12 cellular contexts compared by ENCODE assay signal in the genomic region with DNA sequence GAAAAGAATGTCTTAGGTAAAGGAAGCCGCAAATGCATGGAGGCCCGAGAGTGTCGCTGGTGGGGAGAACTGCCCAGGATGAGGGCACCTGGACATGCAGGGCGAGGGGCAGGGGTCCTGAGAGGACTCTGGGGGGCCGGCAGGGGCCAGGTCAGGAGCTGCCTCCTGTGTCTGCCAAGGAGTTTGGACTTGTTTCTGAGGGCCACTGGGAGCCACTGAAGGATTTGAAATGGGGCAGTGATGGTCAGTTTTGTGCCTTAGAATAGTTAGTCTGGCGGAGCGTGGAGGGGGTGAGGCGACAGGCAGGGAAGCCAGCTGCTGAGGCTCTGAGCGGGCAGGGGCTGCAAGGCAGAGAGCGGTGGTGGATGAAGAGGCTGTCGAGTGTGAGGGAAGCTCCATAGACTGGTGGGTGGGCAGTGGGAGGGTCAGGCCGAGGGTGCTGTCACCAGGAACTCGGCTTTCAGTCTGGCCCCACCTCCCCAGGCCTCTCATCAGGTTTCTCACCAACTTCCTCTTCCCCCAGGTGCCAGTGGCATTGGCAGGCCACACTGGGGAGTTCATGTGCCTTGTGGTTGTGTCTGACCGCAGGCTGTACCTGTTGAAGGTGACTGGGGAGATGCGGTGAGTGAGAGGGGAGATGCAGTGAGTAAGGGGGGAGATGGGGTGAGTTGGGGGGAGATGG. TPM values are rescaled to one million over a fixed set of nuclear protein-coding genes. Genes with fewer than 3 reads are reported as not detected.
DNase-seq lines count a peak whose midpoint lies in the region; ATAC-seq and TF ChIP-seq lines count a peak whose summit lies in the region.
"Had no signal": no experiment of that assay in that cellular context is flagged by ENCODE, and none has a peak within 500 bp of the region (broad histone marks: within the 10 kb centered on the region; RNA-seq: fewer than 3 reads in every experiment).

No MANE protein-coding gene starts in this region.

- no peak for DNase-seq in natural killer cell
- no peak for DNase-seq in natural killer cell treated with Interleukin-12 subunit alpha and Interleukin-12 subunit beta and Interleukin-15 and Interleukin-18, amount 100 ng/mL, for 72 hours (ENCODE audit: low spot score)
- no peak for DNase-seq in stimulated activated CD4-positive, alpha-beta T cell treated with anti-CD3 and anti-CD28 coated beads, Interleukin-15, amount 100 ng/mL, for 24 hours
- DNase-seq: activated effector memory CD4-positive, alpha-beta T cell treated with Interleukin-2 at 50 U/mL for 16 hours; C1 segment of cervical spinal cord; psoas muscle; stimulated activated CD4-positive, alpha-beta T cell treated with anti-CD3 and anti-CD28 coated beads, Interleukin-4, amount 100 ng/mL, for 1 hour had no signal

- peaks cover 6% of the 10 kb centered on the region for H3K36me3 Mint-ChIP-seq in natural killer cell
- peaks cover 6% of the 10 kb centered on the region for H3K36me3 Mint-ChIP-seq in natural killer cell treated with Interleukin-12 subunit alpha and Interleukin-12 subunit beta and Interleukin-15 and Interleukin-18, amount 100 ng/mL, for 72 hours
- peaks cover 12% of the 10 kb centered on the region for H3K36me3 Mint-ChIP-seq in IgD-negative memory B cell
- peaks cover 93% of the 10 kb centered on the region for H3K36me3 Mint-ChIP-seq in dendritic cell treated with granulocyte-macrophage colony-stimulating factor and Interleukin-4, amounts not matched to agents 40 ng/mL and 50 ng/mL, for 4 days (ENCODE audit: low read depth)

- H3K27ac ChIP-seq in thymus (ENCODE audit: low read depth) = peak overlapping the region; percentile 88
- H3K27ac ChIP-seq: psoas muscle had no signal

- peaks cover 8 to 22% of the 10 kb centered on the region in 2 donors for H3K4me1 Mint-ChIP-seq in natural killer cell
- peaks cover 8 to 16% of the 10 kb centered on the region in 2 donors for H3K4me1 Mint-ChIP-seq in natural killer cell treated with Interleukin-12 subunit alpha and Interleukin-12 subunit beta and Interleukin-15 and Interleukin-18, amount 100 ng/mL, for 72 hours (ENCODE audit: low read depth in 2 of 2)
- H3K4me1 Mint-ChIP-seq in IgD-negative memory B cell = peaks cover 7 to 8% (median 8%) of the 10 kb centered on the region in 3 donors
- peaks cover 14% of the 10 kb centered on the region for H3K4me1 Mint-ChIP-seq in dendritic cell treated with granulocyte-macrophage colony-stimulating factor and Interleukin-4, amounts not matched to agents 40 ng/mL and 50 ng/mL, for 4 days (ENCODE audit: low read depth)

- H3K27me3 ChIP-seq in thymus (ENCODE audit: control insufficient read depth, insufficient read depth) = no peaks in the 10 kb centered on the region

- peak overlapping the region; percentile 14 for H3K4me3 ChIP-seq in thymus (ENCODE audit: low read length)
- H3K4me3 ChIP-seq: psoas muscle had no signal

- H3K4me1 ChIP-seq in thymus (ENCODE audit: control insufficient read depth, insufficient read depth, low read length) = peaks cover 40% of the 10 kb centered on the region
- H3K4me1 ChIP-seq: psoas muscle had no signal

- peaks cover 43% of the 10 kb centered on the region for H3K36me3 ChIP-seq in thymus (ENCODE audit: control insufficient read depth, insufficient read depth)

- ATAC-seq in natural killer cell (peak in 2 of 3 donors; percentile 72 to 73), HG02759 (IDR thresholded peaks at IDR 0.05; ENCODE audit: unreplicated experiment) (no peak), HG03378 (IDR thresholded peaks at IDR 0.05; ENCODE audit: unreplicated experiment) (no peak)
- ATAC-seq in natural killer cell treated with Interleukin-12 subunit alpha and Interleukin-12 subunit beta and Interleukin-15 and Interleukin-18, amount 100 ng/mL, for 72 hours = no peak
- ATAC-seq: psoas muscle had no signal

- H3K27ac Mint-ChIP-seq in natural killer cell (peak overlapping the region in 1 of 2 donors; percentile 81), IgD-negative memory B cell (peak overlapping the region in 2 of 3 donors; percentile 50 to 90)
- peak overlapping the region in 1 of 2 donors; percentile 57 for H3K27ac Mint-ChIP-seq in natural killer cell treated with Interleukin-12 subunit alpha and Interleukin-12 subunit beta and Interleukin-15 and Interleukin-18, amount 100 ng/mL, for 72 hours
- peak overlapping the region; percentile 1 for H3K27ac Mint-ChIP-seq in dendritic cell treated with granulocyte-macrophage colony-stimulating factor and Interleukin-4, amounts not matched to agents 40 ng/mL and 50 ng/mL, for 4 days

- intact Hi-C loops in natural killer cell (cut with micrococcal nuclease) = no loop called here
- intact Hi-C loops in dendritic cell treated with granulocyte-macrophage colony-stimulating factor and Interleukin-4, amounts not matched to agents 40 ng/mL and 50 ng/mL, for 4 days (cut with micrococcal nuclease) = no loop called here

- 41% methylated on average over 15 of the region's 15 CpGs for WGBS in thymus

- TF ChIP-seq CTCF in natural killer cell (IDR thresholded peaks at IDR 0.05) = no peak

- H3K4me3 Mint-ChIP-seq in natural killer cell (peak overlapping the region; percentile 42), IgD-negative memory B cell (peak overlapping the region in 2 of 4 donors; percentile 64 to 72)
- H3K4me3 Mint-ChIP-seq in natural killer cell treated with Interleukin-12 subunit alpha and Interleukin-12 subunit beta and Interleukin-15 and Interleukin-18, amount 100 ng/mL, for 72 hours = no peak overlapping the region
- H3K4me3 Mint-ChIP-seq in dendritic cell treated with granulocyte-macrophage colony-stimulating factor and Interleukin-4, amounts not matched to agents 40 ng/mL and 50 ng/mL, for 4 days = no peak overlapping the region

- H3K9me3 ChIP-seq in thymus (ENCODE audit: control insufficient read depth) = no peaks in the 10 kb centered on the region
- H3K9me3 ChIP-seq: psoas muscle had no signal

- H3K9me3 Mint-ChIP-seq in natural killer cell (no peaks in the 10 kb centered on the region), IgD-negative memory B cell (no peaks in the 10 kb centered on the region)
- H3K9me3 Mint-ChIP-seq in natural killer cell treated with Interleukin-12 subunit alpha and Interleukin-12 subunit beta and Interleukin-15 and Interleukin-18, amount 100 ng/mL, for 72 hours = no peaks in the 10 kb centered on the region
- H3K9me3 Mint-ChIP-seq in dendritic cell treated with granulocyte-macrophage colony-stimulating factor and Interleukin-4, amounts not matched to agents 40 ng/mL and 50 ng/mL, for 4 days = no peaks in the 10 kb centered on the region

- H3K27me3 Mint-ChIP-seq in natural killer cell (ENCODE audit: low read depth in 2 of 2) (no peaks in the 10 kb centered on the region), IgD-negative memory B cell (no peaks in the 10 kb centered on the region)
- no peaks in the 10 kb centered on the region for H3K27me3 Mint-ChIP-seq in natural killer cell treated with Interleukin-12 subunit alpha and Interleukin-12 subunit beta and Interleukin-15 and Interleukin-18, amount 100 ng/mL, for 72 hours
- H3K27me3 Mint-ChIP-seq in dendritic cell treated with granulocyte-macrophage colony-stimulating factor and Interleukin-4, amounts not matched to agents 40 ng/mL and 50 ng/mL, for 4 days = no peaks in the 10 kb centered on the region

RNA-seq across cellular contexts. Expression of a gene that starts 14.7 kb away (rescaled TPM):
- total RNA-seq in natural killer cell = under 1 TPM in 2 of 3 donors, not detected in 1; 0.15 to 0.45 TPM
- total RNA-seq in natural killer cell treated with Interleukin-12 subunit alpha and Interleukin-12 subunit beta and Interleukin-15 and Interleukin-18, amount 100 ng/mL, for 72 hours = not detected
- polyA plus RNA-seq in IgD-negative memory B cell (not detected), thymus (6.9 TPM)

RNA-seq across cellular contexts. Expression of a gene that starts 15.1 kb away (rescaled TPM):
- total RNA-seq in natural killer cell = 10 to 100 TPM; 56.1 to 76.0 (median 65.2) TPM
- total RNA-seq in natural killer cell treated with Interleukin-12 subunit alpha and Interleukin-12 subunit beta and Interleukin-15 and Interleukin-18, amount 100 ng/mL, for 72 hours = 10 to 100 TPM; 27.7 to 50.7 TPM
- polyA plus RNA-seq in IgD-negative memory B cell (9.2 TPM), thymus (68.7 TPM)

RNA-seq across cellular contexts. Expression of a gene that starts 40.6 kb away (rescaled TPM):
- not detected for total RNA-seq in natural killer cell
- not detected for total RNA-seq in natural killer cell treated with Interleukin-12 subunit alpha and Interleukin-12 subunit beta and Interleukin-15 and Interleukin-18, amount 100 ng/mL, for 72 hours
- polyA plus RNA-seq in IgD-negative memory B cell = not detected
- 0.71 TPM for polyA plus RNA-seq in thymus

RNA-seq across cellular contexts. Expression of a gene that starts 41.4 kb away (rescaled TPM):
- 1 to 10 TPM in 1 of 3 donors, under 1 TPM in 2; 0.07 to 8.8 (median 0.32) TPM for total RNA-seq in natural killer cell
- total RNA-seq in natural killer cell treated with Interleukin-12 subunit alpha and Interleukin-12 subunit beta and Interleukin-15 and Interleukin-18, amount 100 ng/mL, for 72 hours = 1 to 10 TPM in 1 of 2 donors, not detected in 1; 2.9 TPM
- not detected for polyA plus RNA-seq in IgD-negative memory B cell
- polyA plus RNA-seq in thymus = 34.2 TPM

Comparison
In these comparisons a context has a peak if more than half of its experiments do, and no peak if none do; other contexts are left out.
1. ATAC-seq: peak in natural killer cell (2 of 3); none in natural killer cell treated with Interleukin-12 subunit alpha and Interleukin-12 subunit beta and Interleukin-15 and Interleukin-18, amount 100 ng/mL, for 72 hours (0 of 2), HG02759 (single experiment) and HG03378 (single experiment).